In the genomic region with DNA sequence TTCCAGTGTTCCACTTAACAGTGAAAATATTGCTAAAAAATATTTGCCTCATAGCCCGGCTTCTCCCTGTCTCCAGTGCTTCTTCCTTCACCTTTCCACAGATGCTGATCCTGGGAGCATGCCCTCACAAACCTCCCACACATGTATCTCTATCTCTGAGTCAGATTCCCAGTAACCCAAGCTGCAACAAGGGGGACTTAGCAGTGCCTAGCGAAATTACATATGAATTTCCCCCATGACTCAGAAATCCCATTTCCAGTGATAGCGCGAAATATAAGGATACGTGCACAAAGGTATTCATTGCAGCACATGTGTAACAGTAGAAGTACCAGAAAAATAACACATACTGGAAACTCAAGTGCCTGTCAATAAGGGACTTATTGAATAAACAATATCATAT, we compare ENCODE assay signal across 5 cellular contexts.
A peak's percentile ranks its signal among the peaks of the same experiment; 100 is the strongest.
DNase-seq lines count a peak whose midpoint lies in the region; ATAC-seq, FAIRE-seq and TF ChIP-seq lines count a peak whose summit lies in the region.
"Not testable (repeated sequence)": the region's sequence is repeated elsewhere in the genome, so short reads cannot be mapped to it uniquely, and the experiment has no call there.

No MANE protein-coding gene starts in this region.

- not testable (repeated sequence) for H3K27ac Mint-ChIP-seq in activated CD4-positive, alpha-beta T cell treated with anti-CD3 and anti-CD28 coated beads for 36 hours; activated T-cell treated with anti-CD3 and anti-CD28 coated beads, Interleukin-2, amount 50 U/mL, for 72 hours; activated naive CD4-positive, alpha-beta T cell treated with anti-CD3 and anti-CD28 coated beads, Interleukin-2, amount 50 U/mL, for 72 hours

- intact Hi-C loops in activated CD4-positive, alpha-beta T cell treated with anti-CD3 and anti-CD28 coated beads for 36 hours (cut with DNase I, micrococcal nuclease); K562 (cut with micrococcal nuclease): not testable (repeated sequence)

- H3K9ac ChIP-seq in K562 (ENCODE audit: insufficient read depth in 1 of 2, low read depth in 2 of 2, low read length in 2 of 2) = not testable (repeated sequence)

- not testable (repeated sequence) for H3K4me3 ChIP-seq in K562

- H2AFZ ChIP-seq in K562 (ENCODE audit: low read depth, low read length) = not testable (repeated sequence)

- DNase-seq in activated CD4-positive, alpha-beta T cell treated with anti-CD3 and anti-CD28 coated beads for 36 hours; activated T-cell treated with anti-CD3 and anti-CD28 coated beads, Interleukin-2, amount 50 U/mL, for 72 hours; activated naive CD4-positive, alpha-beta T cell treated with anti-CD3 and anti-CD28 coated beads, Interleukin-2, amount 50 U/mL, for 72 hours (ENCODE audit: low spot score in 2 of 2); K562 (ENCODE audit: extremely low read depth in 1 of 4, low spot score in 3 of 4); stimulated activated naive CD8-positive, alpha-beta T cell treated with anti-CD3 and anti-CD28 coated beads, Interleukin-15, Interleukin-2, amounts not matched to agents 100 U/mL and 50 U/mL, for 24 hours: not testable (repeated sequence)

- H3K27ac ChIP-seq in K562 (ENCODE audit: extremely low read depth, low read depth, low read length) = not testable (repeated sequence)

- in situ Hi-C loops in K562 (cut with MboI) = not testable (repeated sequence)

- H3K27me3 ChIP-seq in K562 (ENCODE audit: control insufficient read depth in 2 of 2, insufficient read depth in 2 of 2, low read length in 2 of 2) = not testable (repeated sequence)

- TF ChIP-seq EP300 in K562 (IDR thresholded peaks at IDR 0.05; ENCODE audit: low read length) = not testable (repeated sequence)

- not testable (repeated sequence) for H3K4me1 ChIP-seq in K562 (replicated peaks in 1 of 2; ENCODE audit: control insufficient read depth in 2 of 2, insufficient read depth in 2 of 2, low read length in 2 of 2)

- not testable (repeated sequence) for H3K36me3 Mint-ChIP-seq in activated CD4-positive, alpha-beta T cell treated with anti-CD3 and anti-CD28 coated beads for 36 hours (ENCODE audit: low read depth); activated T-cell treated with anti-CD3 and anti-CD28 coated beads, Interleukin-2, amount 50 U/mL, for 72 hours (ENCODE audit: insufficient read depth in 2 of 2); activated naive CD4-positive, alpha-beta T cell treated with anti-CD3 and anti-CD28 coated beads, Interleukin-2, amount 50 U/mL, for 72 hours

- not testable (repeated sequence) for H3K4me2 ChIP-seq in K562 (ENCODE audit: insufficient read depth, low read length)

- H3K27me3 Mint-ChIP-seq in activated CD4-positive, alpha-beta T cell treated with anti-CD3 and anti-CD28 coated beads for 36 hours; activated T-cell treated with anti-CD3 and anti-CD28 coated beads, Interleukin-2, amount 50 U/mL, for 72 hours (ENCODE audit: low read depth): not testable (repeated sequence)

- not testable (repeated sequence) for FAIRE-seq in K562 (lab: Jason Lieb, UNC)

- not testable (repeated sequence) for H3K9me3 ChIP-seq in K562 (replicated peaks; ENCODE audit: control insufficient read depth, insufficient read depth, low read depth, low read length)

- not testable (repeated sequence) for BruUV-seq in K562 (replicated peaks; lab: Mats Ljungman, UMichigan)

- CTCF ChIA-PET in activated CD4-positive, alpha-beta T cell treated with anti-CD3 and anti-CD28 coated beads for 36 hours (lab: Charles Lee); K562 (lab: Yijun Ruan, JAX; ENCODE audit: low intra/inter-chr PET ratio): not testable (repeated sequence)

- H3K79me2 ChIP-seq in K562 (ENCODE audit: control insufficient read depth, insufficient read depth, low read length) = not testable (repeated sequence)

- TF ChIP-seq RAD21 in K562 (CRISPR knock-in tag; conservative IDR thresholded peaks at IDR 0.05 in 1 of 2, IDR thresholded peaks at IDR 0.05 in 1 of 2) = not testable (repeated sequence)

- POLR2A ChIA-PET in activated CD4-positive, alpha-beta T cell treated with anti-CD3 and anti-CD28 coated beads for 36 hours (lab: Charles Lee); K562 (lab: Yijun Ruan, JAX): not testable (repeated sequence)

- not testable (repeated sequence) for TF ChIP-seq CTCF in K562 (IDR thresholded peaks at IDR 0.05 in 2 of 3, conservative IDR thresholded peaks at IDR 0.05 in 1 of 3; ENCODE audit: insufficient read depth in 2 of 3, low read depth in 1 of 3, low read length in 3 of 3)

- ATAC-seq in activated CD4-positive, alpha-beta T cell treated with anti-CD3 and anti-CD28 coated beads for 36 hours = peak; percentile 37
- ATAC-seq in activated T-cell treated with anti-CD3 and anti-CD28 coated beads, Interleukin-2, amount 50 U/mL, for 72 hours (replicated peaks in 1 of 2) = peak; percentile 32 to 52
- ATAC-seq in activated naive CD4-positive, alpha-beta T cell treated with anti-CD3 and anti-CD28 coated beads, Interleukin-2, amount 50 U/mL, for 72 hours = peak; percentile 27 to 75
- peak; percentile 18; the same call in 2 of the 3 replicates for ATAC-seq in K562
- ATAC-seq in stimulated activated naive CD8-positive, alpha-beta T cell treated with anti-CD3 and anti-CD28 coated beads, Interleukin-15, Interleukin-2, amounts not matched to agents 100 U/mL and 50 U/mL, for 24 hours = peak; percentile 83

- H3K9me1 ChIP-seq in K562 (ENCODE audit: control insufficient read depth, insufficient read depth, low read length) = not testable (repeated sequence)

- not testable (repeated sequence) for H3K36me3 ChIP-seq in K562 (ENCODE audit: control insufficient read depth, insufficient read depth, low read length)

- not testable (repeated sequence) for H3K4me3 Mint-ChIP-seq in activated CD4-positive, alpha-beta T cell treated with anti-CD3 and anti-CD28 coated beads for 36 hours; activated T-cell treated with anti-CD3 and anti-CD28 coated beads, Interleukin-2, amount 50 U/mL, for 72 hours

- no CpG with 5 or more reads among the region's 5 CpGs for WGBS in K562 (ENCODE audit: insufficient coverage, low coverage, missing lambda C conversion rate)

- H3K9me3 Mint-ChIP-seq in activated CD4-positive, alpha-beta T cell treated with anti-CD3 and anti-CD28 coated beads for 36 hours (ENCODE audit: low read depth); activated T-cell treated with anti-CD3 and anti-CD28 coated beads, Interleukin-2, amount 50 U/mL, for 72 hours; activated naive CD4-positive, alpha-beta T cell treated with anti-CD3 and anti-CD28 coated beads, Interleukin-2, amount 50 U/mL, for 72 hours: not testable (repeated sequence)

- H4K20me1 ChIP-seq in K562 (replicated peaks; ENCODE audit: control insufficient read depth, insufficient read depth, low read length) = not testable (repeated sequence)

- H3K4me1 Mint-ChIP-seq in activated CD4-positive, alpha-beta T cell treated with anti-CD3 and anti-CD28 coated beads for 36 hours; activated T-cell treated with anti-CD3 and anti-CD28 coated beads, Interleukin-2, amount 50 U/mL, for 72 hours (ENCODE audit: low read depth): not testable (repeated sequence)

- TF ChIP-seq POLR2A in K562 (conservative IDR thresholded peaks at IDR 0.05) = not testable (repeated sequence)

Comparison
In these comparisons a context has a peak if more than half of its experiments do, and no peak if none do; other contexts are left out.
1. ATAC-seq: peak in every context shown above with its lines; median percentile 83 in stimulated activated naive CD8-positive, alpha-beta T cell treated with anti-CD3 and anti-CD28 coated beads, Interleukin-15, Interleukin-2, amounts not matched to agents 100 U/mL and 50 U/mL, for 24 hours; 51 in activated naive CD4-positive, alpha-beta T cell treated with anti-CD3 and anti-CD28 coated beads, Interleukin-2, amount 50 U/mL, for 72 hours; 42 in activated T-cell treated with anti-CD3 and anti-CD28 coated beads, Interleukin-2, amount 50 U/mL, for 72 hours; 37 in activated CD4-positive, alpha-beta T cell treated with anti-CD3 and anti-CD28 coated beads for 36 hours; 18 in K562.